In genomic region chr10:67612577-67613537, GRCh38 we compare ENCODE assay signal across 8 cellular contexts.
DNase-seq lines count a peak whose midpoint lies in the region; ATAC-seq lines count a peak whose summit lies in the region.

No MANE protein-coding gene starts in this region.

- H3K9me3 Mint-ChIP-seq in activated CD4-positive, alpha-beta memory T cell treated with anti-CD3 and anti-CD28 coated beads, Interleukin-2, amount 10 ng/mL, durations not matched to agents 7 days and 5 days = no peaks in the 10 kb centered on the region

- peak; percentile 91 for ATAC-seq in GM19035 (IDR thresholded peaks at IDR 0.05; ENCODE audit: unreplicated experiment)
- peak; percentile 90 for ATAC-seq in HG03064 (IDR thresholded peaks at IDR 0.05; ENCODE audit: low read depth, unreplicated experiment)

- H3K4me1 Mint-ChIP-seq in activated CD4-positive, alpha-beta memory T cell treated with anti-CD3 and anti-CD28 coated beads, Interleukin-2, amount 10 ng/mL, durations not matched to agents 7 days and 5 days = peaks cover 26% of the 10 kb centered on the region

- peak; percentile 84 for DNase-seq in activated CD4-positive, alpha-beta memory T cell treated with anti-CD3 and anti-CD28 coated beads, Interleukin-2, amount 10 ng/mL, durations not matched to agents 7 days and 5 days
- DNase-seq in kidney glomerular epithelial cell (lab: John Stamatoyannopoulos, UW) (peak; percentile 19), NCI-H1436 treated with DMSO at 0.1 percent for 48 hours (lab: John Stamatoyannopoulos, UW) (no peak), SIG-M5 treated with dmso at 0.1 percent for 504 hours (lab: John Stamatoyannopoulos, UW; ENCODE audit: unreplicated experiment) (no peak), NCI-H1417 (lab: John Stamatoyannopoulos, UW) (no peak), occipital lobe (lab: John Stamatoyannopoulos, UW) (no peak)

- peaks cover 28% of the 10 kb centered on the region for H3K27me3 Mint-ChIP-seq in activated CD4-positive, alpha-beta memory T cell treated with anti-CD3 and anti-CD28 coated beads, Interleukin-2, amount 10 ng/mL, durations not matched to agents 7 days and 5 days

- H3K27ac Mint-ChIP-seq in activated CD4-positive, alpha-beta memory T cell treated with anti-CD3 and anti-CD28 coated beads, Interleukin-2, amount 10 ng/mL, durations not matched to agents 7 days and 5 days = peak overlapping the region; percentile 84

- CTCF ChIA-PET in activated CD4-positive, alpha-beta memory T cell treated with anti-CD3 and anti-CD28 coated beads, Interleukin-2, amount 10 ng/mL, durations not matched to agents 7 days and 5 days (lab: Charles Lee) = interaction anchor here (0.7 to 1.5 kb wide), 3 partner anchors 53 to 167 kb away, joined by 3 to 5 read pairs (median 5); no protein-coding TSS in a partner anchor

- POLR2A ChIA-PET in activated CD4-positive, alpha-beta memory T cell treated with anti-CD3 and anti-CD28 coated beads, Interleukin-2, amount 10 ng/mL, durations not matched to agents 7 days and 5 days (lab: Charles Lee) = interaction anchor here (0.7 to 2.0 kb wide), 7 partner anchors 10 to 237 kb away, joined by 3 to 15 read pairs (median 3); no protein-coding TSS in a partner anchor

- H3K36me3 Mint-ChIP-seq in activated CD4-positive, alpha-beta memory T cell treated with anti-CD3 and anti-CD28 coated beads, Interleukin-2, amount 10 ng/mL, durations not matched to agents 7 days and 5 days (ENCODE audit: low read depth) = peaks cover 5% of the 10 kb centered on the region

- peak overlapping the region; percentile 43 for H3K4me3 Mint-ChIP-seq in activated CD4-positive, alpha-beta memory T cell treated with anti-CD3 and anti-CD28 coated beads, Interleukin-2, amount 10 ng/mL, durations not matched to agents 7 days and 5 days

Comparison
In these comparisons a context has a peak if more than half of its experiments do, and no peak if none do; other contexts are left out.
1. DNase-seq: peak in activated CD4-positive, alpha-beta memory T cell treated with anti-CD3 and anti-CD28 coated beads, Interleukin-2, amount 10 ng/mL, durations not matched to agents 7 days and 5 days (single experiment) and kidney glomerular epithelial cell (single experiment); none in NCI-H1436 treated with DMSO at 0.1 percent for 48 hours (single experiment), SIG-M5 treated with dmso at 0.1 percent for 504 hours (single experiment), NCI-H1417 (0 of 3) and occipital lobe (single experiment).